In the genomic region with DNA sequence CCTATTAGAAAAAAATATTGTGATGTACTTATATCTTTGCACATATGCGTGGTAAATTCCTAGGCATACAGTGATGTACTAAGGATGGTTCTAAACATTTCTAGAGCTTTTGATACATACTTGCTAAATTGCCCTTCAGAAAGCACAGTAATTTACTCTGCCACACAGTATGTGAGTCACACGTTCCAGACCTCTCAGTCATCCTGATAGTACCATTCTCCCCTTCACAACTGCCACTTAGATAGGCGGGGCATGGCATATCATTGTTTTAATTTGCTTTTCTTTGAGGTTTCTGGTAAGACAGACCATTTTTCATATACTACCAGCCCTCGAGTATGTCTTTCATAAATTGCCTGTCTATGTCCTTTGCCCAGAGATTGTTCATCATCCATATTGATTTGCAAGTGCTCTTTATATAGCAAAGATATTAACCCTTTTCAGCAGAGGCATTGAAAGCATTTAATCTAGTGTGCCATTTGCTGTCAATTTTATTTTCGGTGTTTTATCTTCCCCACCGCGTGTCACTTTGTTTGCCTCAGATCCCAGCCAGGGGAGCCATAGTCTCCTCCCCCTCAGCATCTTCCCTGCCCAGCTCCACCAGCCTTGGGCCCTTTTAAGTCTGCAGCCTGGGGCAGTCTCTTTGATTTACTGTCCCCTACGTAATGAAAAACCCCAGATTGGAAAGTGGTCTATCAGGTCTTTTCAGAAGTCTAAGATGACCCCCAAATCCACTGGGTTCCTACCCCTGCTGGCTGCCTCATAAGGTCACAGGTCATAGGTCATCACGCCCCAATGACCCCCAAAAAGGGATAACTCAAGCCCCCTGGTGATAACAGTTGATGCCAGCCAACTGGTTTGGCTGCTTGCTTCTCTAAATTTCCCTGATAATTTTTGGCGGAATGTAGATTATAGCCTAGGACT, we compare ENCODE assay signal across 16 cellular contexts. TPM values are rescaled to one million over a fixed set of nuclear protein-coding genes. Genes with fewer than 3 reads are reported as not detected.
DNase-seq lines count a peak whose midpoint lies in the region; ATAC-seq, FAIRE-seq and TF ChIP-seq lines count a peak whose summit lies in the region.
"Had no signal": no experiment of that assay in that cellular context is flagged by ENCODE, and none has a peak within 500 bp of the region (broad histone marks: within the 10 kb centered on the region; RNA-seq: fewer than 3 reads in every experiment).

No MANE protein-coding gene starts in this region.

- no peaks in the 10 kb centered on the region for H3K36me3 ChIP-seq in HepG2 (replicated peaks in 1 of 2; ENCODE audit: control insufficient read depth in 1 of 2, insufficient read depth in 2 of 2, low read length in 2 of 2)
- no peaks in the 10 kb centered on the region for H3K36me3 ChIP-seq in right lobe of liver

- no peak for TF ChIP-seq POLR2A in HepG2 (IDR thresholded peaks at IDR 0.05; ENCODE audit: insufficient read depth in 1 of 2, low read depth in 2 of 2, low read length in 2 of 2)
- no peak for TF ChIP-seq POLR2A in right lobe of liver (IDR thresholded peaks at IDR 0.05)

- H3K4me2 ChIP-seq in HepG2 (ENCODE audit: low read depth, low read length), result no peak overlapping the region

- H3K27ac ChIP-seq in HepG2 (ENCODE audit: extremely low read length, insufficient read depth, low read length) (no peak overlapping the region), right lobe of liver (no peak overlapping the region)
- H3K27ac ChIP-seq: parathyroid adenoma, testis had no signal

- in situ Hi-C loops in HepG2 (cut with HindIII; ENCODE audit: extremely low pct_ligation_motif_present, low pct_unique_long_range_greater_than_20kb), result no loop called here

- TF ChIP-seq EP300 in HepG2 (IDR thresholded peaks at IDR 0.05; ENCODE audit: low read depth in 2 of 2, low read length in 2 of 2) (no peak), HepG2 (CRISPR knock-in tag; IDR thresholded peaks at IDR 0.05; ENCODE audit: borderline replicate concordance) (no peak)

- no peaks in the 10 kb centered on the region for H4K20me1 ChIP-seq in HepG2 (ENCODE audit: insufficient read depth, low read length)

- intact Hi-C loops in HepG2 (cut with micrococcal nuclease; ENCODE audit: unreplicated experiment), result no loop called here
- intact Hi-C loops in right lobe of liver (cut with DNase I), result no loop called here

- no TSS peak for BruUV-seq in HepG2 (replicated peaks; lab: Mats Ljungman, UMichigan)

- peaks cover 0 to 60% of the 10 kb centered on the region in 2 experiments for H3K27me3 ChIP-seq in HepG2 (ENCODE audit: control insufficient read depth in 1 of 2, insufficient read depth in 2 of 2, low read length in 2 of 2)
- no peaks in the 10 kb centered on the region for H3K27me3 ChIP-seq in right lobe of liver
- H3K27me3 ChIP-seq: testis had no signal

- peak; percentile 10 for DNase-seq in HepG2 (ENCODE audit: low spot score)
- DNase-seq in right lobe of liver, result no peak
- peak; percentile 65 for DNase-seq in RKO (ENCODE audit: low spot score)
- DNase-seq in fibroblast of mammary gland (ENCODE audit: low read depth), result peak; percentile 3
- DNase-seq in T-helper 1 cell, result no peak
- no peak for DNase-seq in DMS79 (lab: John Stamatoyannopoulos, UW)
- DNase-seq in omental fat pad (ENCODE audit: low spot score), result no peak
- DNase-seq: activated CD4-positive, alpha-beta T cell treated with anti-CD3 and anti-CD28 coated beads, Interleukin-2, amount 50 U/mL, for 4 hours; activated effector memory CD4-positive, alpha-beta T cell treated with anti-CD3 and anti-CD28 coated beads, Interleukin-2, amount 50 U/mL, for 16 hours; NCI-H1436 treated with DMSO at 0.1 percent for 48 hours; NCI-H526; T-helper 9 cell; testis had no signal

- TF ChIP-seq RAD21 in HepG2 (CRISPR knock-in tag; IDR thresholded peaks at IDR 0.05), result no peak

- H3K9me3 ChIP-seq in HepG2 (ENCODE audit: low read length), result no peaks in the 10 kb centered on the region
- H3K9me3 ChIP-seq in right lobe of liver, result no peaks in the 10 kb centered on the region
- H3K9me3 ChIP-seq: testis had no signal

- no peaks in the 10 kb centered on the region for H3K4me1 ChIP-seq in HepG2 (ENCODE audit: insufficient read depth, low read length)
- H3K4me1 ChIP-seq in right lobe of liver, result no peaks in the 10 kb centered on the region
- H3K4me1 ChIP-seq: parathyroid adenoma, testis had no signal

- no peaks in the 10 kb centered on the region for H3K79me2 ChIP-seq in HepG2 (ENCODE audit: insufficient read depth, low read length)
- H3K79me2 ChIP-seq: parathyroid adenoma had no signal

- CTCF ChIA-PET in HepG2 (lab: Yijun Ruan, JAX; ENCODE audit: low intra/inter-chr PET ratio, low total read pairs), result no interaction called here

- H3K9ac ChIP-seq in HepG2 (ENCODE audit: insufficient read depth, low read depth, low read length), result no peak overlapping the region
- H3K9ac ChIP-seq: parathyroid adenoma had no signal

- ATAC-seq in HepG2, result no peak
- ATAC-seq in right lobe of liver, result no peak
- no peak for ATAC-seq in omental fat pad (ENCODE audit: low FRiP score)
- ATAC-seq in GM18867 (IDR thresholded peaks at IDR 0.05; ENCODE audit: unreplicated experiment), result no peak

- WGBS in HepG2 (ENCODE audit: low lambda C conversion rate), result 14% methylated on average over 10 of the region's 10 CpGs
- WGBS in right lobe of liver (ENCODE audit: insufficient coverage, low coverage, low lambda C conversion rate, missing lambda C conversion rate), result 42% methylated on average over 10 of the region's 10 CpGs

- no peak for FAIRE-seq in HepG2 (lab: Jason Lieb, UNC)
- FAIRE-seq: islet of Langerhans had no signal

- H2AFZ ChIP-seq in HepG2 (ENCODE audit: low read length), result no peak overlapping the region
- H2AFZ ChIP-seq: parathyroid adenoma had no signal

- H3K4me3 ChIP-seq in HepG2 (replicated peaks in 1 of 3; ENCODE audit: insufficient read depth in 1 of 3, low read depth in 2 of 3, low read length in 3 of 3) (no peak overlapping the region), right lobe of liver (no peak overlapping the region), fibroblast of mammary gland (ENCODE audit: control insufficient read depth, low read depth, low read length) (no peak overlapping the region)
- H3K4me3 ChIP-seq: testis had no signal

- TF ChIP-seq CTCF in HepG2 (CRISPR knock-in tag; IDR thresholded peaks at IDR 0.05) (no peak), right lobe of liver (IDR thresholded peaks at IDR 0.05) (no peak), fibroblast of mammary gland (conservative IDR thresholded peaks at IDR 0.05; ENCODE audit: control insufficient read depth, insufficient read depth, low read depth, low read length) (no peak), omental fat pad (IDR thresholded peaks at IDR 0.05) (no peak)

- POLR2A ChIA-PET in HepG2 (lab: Yijun Ruan, JAX), result no interaction called here

TF ChIP-seq in HepG2, 621 proteins besides CTCF, POLR2A, EP300 and RAD21:
- TF ChIP-seq FOSL2 (CRISPR knock-in tag; IDR thresholded peaks at IDR 0.05), result peak; percentile 38
- TF ChIP-seq, protein P1, sequence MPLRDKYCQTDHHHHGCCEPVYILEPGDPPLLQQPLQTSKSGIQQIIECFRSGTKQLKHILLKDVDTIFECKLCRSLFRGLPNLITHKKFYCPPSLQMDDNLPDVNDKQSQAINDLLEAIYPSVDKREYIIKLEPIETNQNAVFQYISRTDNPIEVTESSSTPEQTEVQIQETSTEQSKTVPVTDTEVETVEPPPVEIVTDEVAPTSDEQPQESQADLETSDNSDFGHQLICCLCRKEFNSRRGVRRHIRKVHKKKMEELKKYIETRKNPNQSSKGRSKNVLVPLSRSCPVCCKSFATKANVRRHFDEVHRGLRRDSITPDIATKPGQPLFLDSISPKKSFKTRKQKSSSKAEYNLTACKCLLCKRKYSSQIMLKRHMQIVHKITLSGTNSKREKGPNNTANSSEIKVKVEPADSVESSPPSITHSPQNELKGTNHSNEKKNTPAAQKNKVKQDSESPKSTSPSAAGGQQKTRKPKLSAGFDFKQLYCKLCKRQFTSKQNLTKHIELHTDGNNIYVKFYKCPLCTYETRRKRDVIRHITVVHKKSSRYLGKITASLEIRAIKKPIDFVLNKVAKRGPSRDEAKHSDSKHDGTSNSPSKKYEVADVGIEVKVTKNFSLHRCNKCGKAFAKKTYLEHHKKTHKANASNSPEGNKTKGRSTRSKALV (CRISPR knock-in tag; IDR thresholded peaks at IDR 0.05), result no peak

RNA-seq across cellular contexts. Expression of a gene that starts 11.8 kb away (rescaled TPM):
- total RNA-seq in HepG2 (2016; rRNA removed; fragmentation: Illumina TruSeq; extraction: Trizol) (not detected in 2 replicates), right lobe of liver (not detected), omental fat pad (not detected)
- total RNA-seq in HepG2 (2016; cell fraction: cytosol; rRNA removed; fragmentation: Illumina TruSeq; extraction: Trizol; ENCODE audit: low read depth), result not detected in 2 replicates
- total RNA-seq in HepG2 (2016; cell fraction: insoluble cytoplasmic fraction; rRNA removed; fragmentation: Illumina TruSeq; extraction: Trizol), result not detected in 2 replicates
- not detected in 2 replicates for total RNA-seq in HepG2 (2016; cell fraction: membrane; rRNA removed; fragmentation: Illumina TruSeq; extraction: Trizol)
- not detected in 2 replicates for total RNA-seq in HepG2 (2016; cell fraction: nucleus; rRNA removed; fragmentation: Illumina TruSeq; extraction: Trizol)
- polyA plus RNA-seq in HepG2 (2011; rRNA removed), result not detected in 2 replicates
- not detected in 2 replicates for polyA plus RNA-seq in HepG2 (2011; cell fraction: cytosol; rRNA removed)
- not detected in 2 replicates for polyA plus RNA-seq in HepG2 (2011; cell fraction: nucleus; rRNA removed)
- not detected in 2 replicates for polyA plus RNA-seq in HepG2 (2012)
- polyA plus RNA-seq in HepG2 (2016; cell fraction: cytosol; fragmentation: Illumina TruSeq; extraction: Trizol; ENCODE audit: low read depth), result not detected in 2 replicates
- polyA plus RNA-seq in HepG2 (2016; cell fraction: insoluble cytoplasmic fraction; fragmentation: Illumina TruSeq; extraction: Trizol; ENCODE audit: low read depth), result not detected in 2 replicates
- not detected in 2 replicates for polyA plus RNA-seq in HepG2 (2016; cell fraction: membrane; fragmentation: Illumina TruSeq; extraction: Trizol; ENCODE audit: low read depth)
- polyA plus RNA-seq in HepG2 (2016; cell fraction: nucleus; fragmentation: Illumina TruSeq; extraction: Trizol; ENCODE audit: insufficient read depth, low read depth), result not detected in 2 replicates
- polyA minus RNA-seq in HepG2 (2011; rRNA and poly(A)+ RNA removed; ENCODE audit: low replicate concordance), result not detected in 2 replicates
- polyA minus RNA-seq in HepG2 (2011; cell fraction: cytosol; rRNA and poly(A)+ RNA removed), result not detected in 2 replicates
- not detected in 2 replicates for polyA minus RNA-seq in HepG2 (2011; cell fraction: nucleus; rRNA and poly(A)+ RNA removed)

Comparison
In these comparisons a context has a peak if more than half of its experiments do, and no peak if none do; other contexts are left out.
1. DNase-seq: peak in HepG2 (single experiment), RKO (single experiment) and fibroblast of mammary gland (single experiment); none in right lobe of liver (0 of 3), T-helper 1 cell (0 of 5), DMS79 (single experiment) and omental fat pad (single experiment).